ENCODE assay signal across 39 cellular contexts in genomic region chr3:54085936-54086335, GRCh38. TPM values are rescaled to one million over a fixed set of nuclear protein-coding genes. Genes with fewer than 3 reads are reported as not detected.
"Had no signal": no experiment of that assay in that cellular context is flagged by ENCODE, and none has a peak within 500 bp of the region (broad histone marks: within the 10 kb centered on the region; RNA-seq: fewer than 3 reads in every experiment).

No MANE protein-coding gene starts in this region.

- H3K36me3 ChIP-seq: adrenal gland, ascending aorta, brain microvascular endothelial cell, breast epithelium, cardiac muscle cell had no signal

- H3K4me3 ChIP-seq: adrenal gland, ascending aorta, body of pancreas, breast epithelium, cardiac muscle cell had no signal

- H3K27me3 ChIP-seq: ascending aorta had no signal

- DNase-seq: activated effector memory CD4-positive, alpha-beta T cell treated with anti-CD3 and anti-CD28 coated beads, Interleukin-2, amount 50 U/mL, for 16 hours; activated effector memory CD4-positive, alpha-beta T cell treated with Interleukin-2 at 50 U/mL for 16 hours; activated gamma-delta T cell; activated gamma-delta T cell treated with Interleukin-2 at 50 U/mL for 16 hours; activated naive CD4-positive, alpha-beta T cell; activated naive CD4-positive, alpha-beta T cell treated with anti-CD3 and anti-CD28 coated beads for 36 hours; activated naive CD4-positive, alpha-beta T cell treated with anti-CD3 and anti-CD28 coated beads, Interleukin-2, amount 10 ng/mL, durations not matched to agents 7 days and 5 days; activated naive CD4-positive, alpha-beta T cell treated with anti-CD3 and anti-CD28 coated beads, Interleukin-2, amount 50 U/mL, for 16 hours; activated naive CD4-positive, alpha-beta T cell treated with Interleukin-2 at 50 U/mL for 16 hours; activated naive CD8-positive, alpha-beta T cell treated with anti-CD3 and anti-CD28 coated beads for 36 hours; activated naive CD8-positive, alpha-beta T cell treated with anti-CD3 and anti-CD28 coated beads, Interleukin-2, amount 10 ng/mL, durations not matched to agents 7 days and 5 days; activated naive CD8-positive, alpha-beta T cell treated with anti-CD3 and anti-CD28 coated beads, Interleukin-2, amount 50 U/mL, for 24 hours; activated T-cell treated with anti-CD3 and anti-CD28 coated beads, Interleukin-2, amount 50 U/mL, for 1 hour; activated T-cell treated with anti-CD3 and anti-CD28 coated beads, Interleukin-2, amount 50 U/mL, for 24 hours; activated T-cell treated with anti-CD3 and anti-CD28 coated beads, Interleukin-2, amount 50 U/mL, for 4 hours; activated T-cell treated with anti-CD3 and anti-CD28 coated beads, Interleukin-2, amount 50 U/mL, for 48 hours; activated T-cell treated with anti-CD3 and anti-CD28 coated beads, Interleukin-2, amount 50 U/mL, for 72 hours; adrenal gland; amniotic stem cell; amygdala; anterior cingulate cortex; aorta; body of pancreas; brain microvascular endothelial cell; caudate nucleus; central memory CD4-positive, alpha-beta T cell; cerebellar nuclear complex had no signal

- H3K4me3 Mint-ChIP-seq: activated naive CD4-positive, alpha-beta T cell treated with anti-CD3 and anti-CD28 coated beads for 36 hours; activated naive CD4-positive, alpha-beta T cell treated with anti-CD3 and anti-CD28 coated beads, Interleukin-2, amount 10 ng/mL, durations not matched to agents 7 days and 5 days; activated naive CD4-positive, alpha-beta T cell treated with anti-CD3 and anti-CD28 coated beads, Interleukin-2, amount 50 U/mL, for 24 hours; activated naive CD8-positive, alpha-beta T cell; activated naive CD8-positive, alpha-beta T cell treated with anti-CD3 and anti-CD28 coated beads for 36 hours; activated naive CD8-positive, alpha-beta T cell treated with anti-CD3 and anti-CD28 coated beads, Interleukin-2, amount 10 ng/mL, durations not matched to agents 7 days and 5 days; activated naive CD8-positive, alpha-beta T cell treated with anti-CD3 and anti-CD28 coated beads, Interleukin-2, amount 50 U/mL, for 24 hours; activated T-cell treated with anti-CD3 and anti-CD28 coated beads, Interleukin-2, amount 50 U/mL, for 24 hours; activated T-cell treated with anti-CD3 and anti-CD28 coated beads, Interleukin-2, amount 50 U/mL, for 4 hours; activated T-cell treated with anti-CD3 and anti-CD28 coated beads, Interleukin-2, amount 50 U/mL, for 72 hours; activated T-helper 1 cell treated with anti-CD3 and anti-CD28 coated beads, Interleukin-12 subunit alpha, Interleukin-12 subunit beta, Interleukin-2, Interleukin-4 antibody, amounts not matched to agents 30 ng/mL and 10 ng/mL and 1 ng/mL, durations not matched to agents 14 hours and 24 hours and 36 hours; activated T-helper 17 cell treated with anti-CD3 and anti-CD28 coated beads, Interleukin-2, amount 50 U/mL, for 72 hours; brain; central memory CD8-positive, alpha-beta T cell had no signal

- H3K27ac ChIP-seq: adrenal gland, ascending aorta, body of pancreas, brain microvascular endothelial cell, breast epithelium, cardiac muscle cell had no signal

- H3K4me1 ChIP-seq: adrenal gland, ascending aorta, body of pancreas, breast epithelium had no signal

- H3K9me3 Mint-ChIP-seq: activated naive CD4-positive, alpha-beta T cell treated with anti-CD3 and anti-CD28 coated beads for 36 hours; activated naive CD4-positive, alpha-beta T cell treated with anti-CD3 and anti-CD28 coated beads, Interleukin-2, amount 10 ng/mL, durations not matched to agents 7 days and 5 days; activated naive CD4-positive, alpha-beta T cell treated with anti-CD3 and anti-CD28 coated beads, Interleukin-2, amount 50 U/mL, for 24 hours; activated naive CD8-positive, alpha-beta T cell treated with anti-CD3 and anti-CD28 coated beads for 36 hours; activated naive CD8-positive, alpha-beta T cell treated with anti-CD3 and anti-CD28 coated beads, Interleukin-2, amount 10 ng/mL, durations not matched to agents 7 days and 5 days; activated naive CD8-positive, alpha-beta T cell treated with anti-CD3 and anti-CD28 coated beads, Interleukin-2, amount 50 U/mL, for 24 hours; activated T-cell treated with anti-CD3 and anti-CD28 coated beads, Interleukin-2, amount 50 U/mL, for 24 hours; activated T-cell treated with anti-CD3 and anti-CD28 coated beads, Interleukin-2, amount 50 U/mL, for 4 hours; activated T-cell treated with anti-CD3 and anti-CD28 coated beads, Interleukin-2, amount 50 U/mL, for 72 hours; activated T-helper 1 cell treated with anti-CD3 and anti-CD28 coated beads, Interleukin-12 subunit alpha, Interleukin-12 subunit beta, Interleukin-2, Interleukin-4 antibody, amounts not matched to agents 30 ng/mL and 10 ng/mL and 1 ng/mL, durations not matched to agents 14 hours and 24 hours and 36 hours; activated T-helper 17 cell treated with anti-CD3 and anti-CD28 coated beads, Interleukin-2, amount 50 U/mL, for 72 hours; activated T-helper 2 cell treated with anti-CD3 and anti-CD28 coated beads, Interferon-gamma antibody, Interleukin-2, Interleukin-4, amounts not matched to agents 10 μg/mL and 5 μg/mL and 100 μg/mL, durations not matched to agents 14 hours and 24 hours and 36 hours; central memory CD8-positive, alpha-beta T cell had no signal

- H3K36me3 Mint-ChIP-seq: activated naive CD4-positive, alpha-beta T cell treated with anti-CD3 and anti-CD28 coated beads, Interleukin-2, amount 10 ng/mL, durations not matched to agents 7 days and 5 days; activated naive CD4-positive, alpha-beta T cell treated with anti-CD3 and anti-CD28 coated beads, Interleukin-2, amount 50 U/mL, for 24 hours; activated naive CD8-positive, alpha-beta T cell; activated naive CD8-positive, alpha-beta T cell treated with anti-CD3 and anti-CD28 coated beads for 36 hours; activated naive CD8-positive, alpha-beta T cell treated with anti-CD3 and anti-CD28 coated beads, Interleukin-2, amount 10 ng/mL, durations not matched to agents 7 days and 5 days; brain had no signal

- H3K9me3 ChIP-seq: adrenal gland, ascending aorta, body of pancreas, breast epithelium had no signal

- H3K4me1 Mint-ChIP-seq: activated naive CD4-positive, alpha-beta T cell treated with anti-CD3 and anti-CD28 coated beads, Interleukin-2, amount 10 ng/mL, durations not matched to agents 7 days and 5 days; activated naive CD8-positive, alpha-beta T cell treated with anti-CD3 and anti-CD28 coated beads for 36 hours; activated naive CD8-positive, alpha-beta T cell treated with anti-CD3 and anti-CD28 coated beads, Interleukin-2, amount 10 ng/mL, durations not matched to agents 7 days and 5 days; activated naive CD8-positive, alpha-beta T cell treated with anti-CD3 and anti-CD28 coated beads, Interleukin-2, amount 50 U/mL, for 24 hours; activated T-helper 17 cell treated with anti-CD3 and anti-CD28 coated beads, Interleukin-2, amount 50 U/mL, for 72 hours; central memory CD8-positive, alpha-beta T cell had no signal

- H3K27ac Mint-ChIP-seq: activated naive CD4-positive, alpha-beta T cell treated with anti-CD3 and anti-CD28 coated beads for 36 hours; activated naive CD4-positive, alpha-beta T cell treated with anti-CD3 and anti-CD28 coated beads, Interleukin-2, amount 10 ng/mL, durations not matched to agents 7 days and 5 days; activated naive CD4-positive, alpha-beta T cell treated with anti-CD3 and anti-CD28 coated beads, Interleukin-2, amount 50 U/mL, for 24 hours; activated naive CD8-positive, alpha-beta T cell; activated naive CD8-positive, alpha-beta T cell treated with anti-CD3 and anti-CD28 coated beads for 36 hours; activated naive CD8-positive, alpha-beta T cell treated with anti-CD3 and anti-CD28 coated beads, Interleukin-2, amount 10 ng/mL, durations not matched to agents 7 days and 5 days; activated naive CD8-positive, alpha-beta T cell treated with anti-CD3 and anti-CD28 coated beads, Interleukin-2, amount 50 U/mL, for 24 hours; activated T-cell treated with anti-CD3 and anti-CD28 coated beads, Interleukin-2, amount 50 U/mL, for 24 hours; activated T-cell treated with anti-CD3 and anti-CD28 coated beads, Interleukin-2, amount 50 U/mL, for 72 hours; activated T-helper 1 cell treated with anti-CD3 and anti-CD28 coated beads, Interleukin-12 subunit alpha, Interleukin-12 subunit beta, Interleukin-2, Interleukin-4 antibody, amounts not matched to agents 30 ng/mL and 10 ng/mL and 1 ng/mL, durations not matched to agents 14 hours and 24 hours and 36 hours; activated T-helper 17 cell treated with anti-CD3 and anti-CD28 coated beads, Interleukin-2, amount 50 U/mL, for 72 hours; activated T-helper 2 cell treated with anti-CD3 and anti-CD28 coated beads, Interferon-gamma antibody, Interleukin-2, Interleukin-4, amounts not matched to agents 10 μg/mL and 5 μg/mL and 100 μg/mL, durations not matched to agents 14 hours and 24 hours and 36 hours; brain had no signal

- ATAC-seq: activated naive CD8-positive, alpha-beta T cell treated with anti-CD3 and anti-CD28 coated beads, Interleukin-2, amount 50 U/mL, for 24 hours; activated T-cell treated with anti-CD3 and anti-CD28 coated beads, Interleukin-2, amount 50 U/mL, for 4 hours; activated T-cell treated with anti-CD3 and anti-CD28 coated beads, Interleukin-2, amount 50 U/mL, for 72 hours; activated T-helper 17 cell treated with anti-CD3 and anti-CD28 coated beads, Interleukin-2, amount 50 U/mL, for 72 hours; body of pancreas had no signal

RNA-seq across cellular contexts. Expression of gene CACNA2D3, which starts 36.4 kb away (rescaled TPM):
- total RNA-seq: activated naive CD4-positive, alpha-beta T cell treated with anti-CD3 and anti-CD28 coated beads for 36 hours; activated naive CD8-positive, alpha-beta T cell treated with anti-CD3 and anti-CD28 coated beads for 36 hours; activated naive CD8-positive, alpha-beta T cell treated with anti-CD3 and anti-CD28 coated beads, Interleukin-2, amount 10 ng/mL, durations not matched to agents 7 days and 5 days; activated T-cell treated with anti-CD3 and anti-CD28 coated beads, Interleukin-2, amount 50 U/mL, for 4 hours; activated T-cell treated with anti-CD3 and anti-CD28 coated beads, Interleukin-2, amount 50 U/mL, for 72 hours; activated T-helper 1 cell treated with anti-CD3 and anti-CD28 coated beads, Interleukin-12 subunit alpha, Interleukin-12 subunit beta, Interleukin-2, Interleukin-4 antibody, amounts not matched to agents 30 ng/mL and 10 ng/mL and 1 ng/mL, durations not matched to agents 14 hours and 24 hours and 36 hours; activated T-helper 17 cell treated with anti-CD3 and anti-CD28 coated beads, Interleukin-2, amount 50 U/mL, for 72 hours; activated T-helper 2 cell treated with anti-CD3 and anti-CD28 coated beads, Interferon-gamma antibody, Interleukin-2, Interleukin-4, amounts not matched to agents 10 μg/mL and 5 μg/mL and 100 μg/mL, durations not matched to agents 14 hours and 24 hours and 36 hours; ascending aorta; body of pancreas; bronchial epithelial cell; chondrocyte had no signal
